27 cellular contexts compared by ENCODE assay signal in genomic region chr5:142500506-142500905, GRCh38.
"Had no signal": no experiment of that assay in that cellular context is flagged by ENCODE, and none has a peak within 500 bp of the region (broad histone marks: within the 10 kb centered on the region; RNA-seq: fewer than 3 reads in every experiment).

No MANE protein-coding gene starts in this region.

- DNase-seq: activated CD4-positive, alpha-beta T cell treated with anti-CD3 and anti-CD28 coated beads for 4 hours; activated CD4-positive, alpha-beta T cell treated with anti-CD3 and anti-CD28 coated beads, Interleukin-2, amount 50 U/mL, for 4 hours; activated effector memory CD4-positive, alpha-beta T cell treated with Interleukin-2 at 50 U/mL for 16 hours; activated naive CD4-positive, alpha-beta T cell treated with Interleukin-2 at 50 U/mL for 16 hours; dorsolateral prefrontal cortex; effector memory CD4-positive, alpha-beta T cell; erythroblast; gastrocnemius medialis; glutamatergic neuron; islet precursor cell; left cardiac atrium; naive thymus-derived CD8-positive, alpha-beta T cell; right cardiac atrium; spleen; stimulated activated naive CD4-positive, alpha-beta T cell treated with Interleukin-2 at 50 U/mL for 16 hours; T-helper 9 cell; testis; transverse colon; uterus had no signal

- ATAC-seq: gastrocnemius medialis; naive thymus-derived CD8-positive, alpha-beta T cell; right cardiac atrium had no signal

- H3K27me3 Mint-ChIP-seq: activated naive CD8-positive, alpha-beta T cell had no signal

- H3K79me2 ChIP-seq: hepatocyte had no signal

- FAIRE-seq: TTC549 had no signal

- H3K4me3 Mint-ChIP-seq: activated naive CD8-positive, alpha-beta T cell; brain; naive thymus-derived CD8-positive, alpha-beta T cell had no signal

- H3K27ac ChIP-seq: ascending aorta, cardiac muscle cell, coronary artery, dorsolateral prefrontal cortex, gastrocnemius medialis, hepatocyte, spleen, testis, transverse colon, uterus, VCaP had no signal

- H3K27ac Mint-ChIP-seq: activated naive CD8-positive, alpha-beta T cell; naive thymus-derived CD8-positive, alpha-beta T cell had no signal

- H3K4me3 ChIP-seq: ascending aorta, cardiac muscle cell, coronary artery, dorsolateral prefrontal cortex, gastrocnemius medialis, hepatocyte, spleen, testis, transverse colon, uterus had no signal

- H3K27me3 ChIP-seq: ascending aorta, dorsolateral prefrontal cortex, gastrocnemius medialis, hepatocyte, testis, transverse colon, uterus had no signal

- H3K9me3 ChIP-seq: ascending aorta, gastrocnemius medialis, spleen, testis, transverse colon, uterus had no signal

- H2AFZ ChIP-seq: hepatocyte had no signal

- H3K36me3 Mint-ChIP-seq: activated naive CD8-positive, alpha-beta T cell; brain; naive thymus-derived CD8-positive, alpha-beta T cell had no signal

- H3K36me3 ChIP-seq: ascending aorta, cardiac muscle cell, gastrocnemius medialis, spleen, transverse colon, uterus had no signal

- H3K4me1 ChIP-seq: testis, uterus had no signal
